In the genomic region with DNA sequence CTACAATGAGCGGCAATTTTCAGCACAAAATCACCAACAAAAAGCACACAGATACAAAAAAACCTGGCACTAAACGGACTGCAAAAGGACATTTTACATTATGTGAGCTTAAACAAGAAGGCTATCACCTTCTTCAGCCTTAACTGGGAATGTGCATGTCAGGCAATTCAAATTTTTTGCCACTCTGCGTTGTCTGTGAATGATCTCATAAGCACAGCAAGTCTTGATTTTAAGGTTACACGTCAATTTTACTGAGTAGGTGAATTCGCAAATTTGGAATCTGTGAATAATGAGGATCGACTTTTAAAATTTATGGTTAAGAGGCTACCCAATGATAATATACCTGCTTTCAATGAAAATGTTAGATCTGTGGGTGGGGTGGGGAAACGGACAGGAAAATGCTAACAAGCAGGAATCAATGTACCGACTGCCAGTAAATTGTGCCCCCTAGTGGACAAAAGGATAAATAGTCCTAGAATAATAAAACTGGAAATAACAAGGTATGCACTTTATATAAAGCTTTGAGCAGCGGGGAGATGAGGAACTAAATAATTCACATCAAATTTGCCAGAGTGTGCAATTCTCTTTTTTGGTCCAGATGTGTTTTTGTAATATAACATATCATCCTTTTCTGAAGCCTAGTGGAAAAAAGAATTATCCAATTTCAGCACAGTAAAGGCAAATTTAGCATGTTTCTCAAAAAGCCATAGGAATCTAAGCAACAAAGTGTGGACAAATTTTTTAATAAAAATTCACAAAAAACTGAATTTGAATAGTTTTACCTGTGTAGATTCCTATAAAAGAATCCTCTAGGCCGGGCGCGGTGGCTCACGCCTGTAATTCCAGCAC, we compare ENCODE assay signal across 8 cellular contexts. TPM values are rescaled to one million over a fixed set of nuclear protein-coding genes. Genes with fewer than 3 reads are reported as not detected.
DNase-seq lines count a peak whose midpoint lies in the region; ATAC-seq, FAIRE-seq and TF ChIP-seq lines count a peak whose summit lies in the region.

No MANE protein-coding gene starts in this region.

- H3K27ac ChIP-seq in CD4-positive, CD25-positive, alpha-beta regulatory T cell (ENCODE audit: insufficient read depth, low read length, poor library complexity, severe bottlenecking), result no peak overlapping the region
- H3K27ac ChIP-seq in neural cell (ENCODE audit: low read length), result no peak overlapping the region

- H3K27ac Mint-ChIP-seq in CD4-positive, CD25-positive, alpha-beta regulatory T cell, result no peak overlapping the region

- H3K9me3 Mint-ChIP-seq in CD4-positive, CD25-positive, alpha-beta regulatory T cell, result no peaks in the 10 kb centered on the region

- no peaks in the 10 kb centered on the region for H3K4me1 ChIP-seq in CD4-positive, CD25-positive, alpha-beta regulatory T cell (ENCODE audit: control insufficient read depth, insufficient read depth, low read length, poor library complexity, severe bottlenecking)

- no peak overlapping the region for H3K9ac ChIP-seq in neural cell (ENCODE audit: low read length)

- peak; percentile 75 for FAIRE-seq in GM19239 (lab: Jason Lieb, UNC)

- no peaks in the 10 kb centered on the region for H3K79me2 ChIP-seq in neural cell (replicated peaks; ENCODE audit: insufficient read depth, low read length)

- H3K27me3 ChIP-seq in CD4-positive, CD25-positive, alpha-beta regulatory T cell (ENCODE audit: control insufficient read depth, insufficient read depth, low read length), result no peaks in the 10 kb centered on the region
- H3K27me3 ChIP-seq in neural cell (ENCODE audit: insufficient read depth, low read depth, low read length) (no peaks in the 10 kb centered on the region), MG63 (no peaks in the 10 kb centered on the region)

- H3K4me2 ChIP-seq in neural cell (ENCODE audit: low read length), result no peak overlapping the region

- peak; percentile 84 for TF ChIP-seq CTCF in neural cell (IDR thresholded peaks at IDR 0.05; ENCODE audit: poor library complexity, severe bottlenecking)

- H3K4me3 ChIP-seq in CD4-positive, CD25-positive, alpha-beta regulatory T cell (ENCODE audit: low read depth, low read length), result no peak overlapping the region
- H3K4me3 ChIP-seq in neural cell (ENCODE audit: low read length) (no peak overlapping the region), MG63 (no peak overlapping the region)

- no peak for TF ChIP-seq EP300 in neural cell (conservative IDR thresholded peaks at IDR 0.05; ENCODE audit: poor library complexity, severe bottlenecking)

- no peak overlapping the region for H3K4me3 Mint-ChIP-seq in CD4-positive, CD25-positive, alpha-beta regulatory T cell

- H3K36me3 ChIP-seq in CD4-positive, CD25-positive, alpha-beta regulatory T cell (ENCODE audit: control insufficient read depth, insufficient read depth, low read length), result no peaks in the 10 kb centered on the region
- H3K36me3 ChIP-seq in neural cell (ENCODE audit: insufficient read depth, low read length) (no peaks in the 10 kb centered on the region), MG63 (no peaks in the 10 kb centered on the region)

- no peak overlapping the region for H2AFZ ChIP-seq in neural cell (ENCODE audit: low read depth, low read length)

- no peak for ATAC-seq in CD4-positive, CD25-positive, alpha-beta regulatory T cell (ENCODE audit: low read depth in 2 of 2)

- no peaks in the 10 kb centered on the region for H3K9me2 ChIP-seq in neural cell (ENCODE audit: insufficient read depth, low read length)

- H3K27me3 Mint-ChIP-seq in CD4-positive, CD25-positive, alpha-beta regulatory T cell, result no peaks in the 10 kb centered on the region

- H4K20me1 ChIP-seq in neural cell (ENCODE audit: insufficient read depth), result no peaks in the 10 kb centered on the region

- TF ChIP-seq RAD21 in neural cell (conservative IDR thresholded peaks at IDR 0.05), result peak; percentile 84

- H3K36me3 Mint-ChIP-seq in CD4-positive, CD25-positive, alpha-beta regulatory T cell, result no peaks in the 10 kb centered on the region

- H3F3A ChIP-seq in neural cell (ENCODE audit: insufficient read depth, low read length, poor library complexity, severe bottlenecking), result no peaks in the 10 kb centered on the region

- peak in 2 of 3 donors; percentile 34 to 52 for DNase-seq in CD4-positive, CD25-positive, alpha-beta regulatory T cell
- DNase-seq in GM19239 (ENCODE audit: insufficient read length, low spot score) (peak; percentile 12), M059J (ENCODE audit: low read depth) (peak; percentile 64), SHP77 (lab: John Stamatoyannopoulos, UW) (peak; percentile 10 to 27), erythroblast (lab: John Stamatoyannopoulos, UW) (peak; percentile 51 to 70), GF-D8 (lab: John Stamatoyannopoulos, UW) (no peak), MG63 (no peak)

- peaks cover 0 to 4% (median 2%) of the 10 kb centered on the region in 4 donors for H3K4me1 Mint-ChIP-seq in CD4-positive, CD25-positive, alpha-beta regulatory T cell

- no peak for TF ChIP-seq POLR2A in erythroblast (IDR thresholded peaks at IDR 0.05; ENCODE audit: low read length)

- no peaks in the 10 kb centered on the region for H3K9me3 ChIP-seq in CD4-positive, CD25-positive, alpha-beta regulatory T cell (ENCODE audit: control insufficient read depth in 2 of 2, low read length in 2 of 2)
- H3K9me3 ChIP-seq in neural cell (ENCODE audit: low read length), result no peaks in the 10 kb centered on the region
- no peaks in the 10 kb centered on the region for H3K9me3 ChIP-seq in MG63

TF ChIP-seq in neural cell, 6 proteins besides CTCF, POLR2A, EP300 and RAD21:
- TF ChIP-seq, protein P1, sequence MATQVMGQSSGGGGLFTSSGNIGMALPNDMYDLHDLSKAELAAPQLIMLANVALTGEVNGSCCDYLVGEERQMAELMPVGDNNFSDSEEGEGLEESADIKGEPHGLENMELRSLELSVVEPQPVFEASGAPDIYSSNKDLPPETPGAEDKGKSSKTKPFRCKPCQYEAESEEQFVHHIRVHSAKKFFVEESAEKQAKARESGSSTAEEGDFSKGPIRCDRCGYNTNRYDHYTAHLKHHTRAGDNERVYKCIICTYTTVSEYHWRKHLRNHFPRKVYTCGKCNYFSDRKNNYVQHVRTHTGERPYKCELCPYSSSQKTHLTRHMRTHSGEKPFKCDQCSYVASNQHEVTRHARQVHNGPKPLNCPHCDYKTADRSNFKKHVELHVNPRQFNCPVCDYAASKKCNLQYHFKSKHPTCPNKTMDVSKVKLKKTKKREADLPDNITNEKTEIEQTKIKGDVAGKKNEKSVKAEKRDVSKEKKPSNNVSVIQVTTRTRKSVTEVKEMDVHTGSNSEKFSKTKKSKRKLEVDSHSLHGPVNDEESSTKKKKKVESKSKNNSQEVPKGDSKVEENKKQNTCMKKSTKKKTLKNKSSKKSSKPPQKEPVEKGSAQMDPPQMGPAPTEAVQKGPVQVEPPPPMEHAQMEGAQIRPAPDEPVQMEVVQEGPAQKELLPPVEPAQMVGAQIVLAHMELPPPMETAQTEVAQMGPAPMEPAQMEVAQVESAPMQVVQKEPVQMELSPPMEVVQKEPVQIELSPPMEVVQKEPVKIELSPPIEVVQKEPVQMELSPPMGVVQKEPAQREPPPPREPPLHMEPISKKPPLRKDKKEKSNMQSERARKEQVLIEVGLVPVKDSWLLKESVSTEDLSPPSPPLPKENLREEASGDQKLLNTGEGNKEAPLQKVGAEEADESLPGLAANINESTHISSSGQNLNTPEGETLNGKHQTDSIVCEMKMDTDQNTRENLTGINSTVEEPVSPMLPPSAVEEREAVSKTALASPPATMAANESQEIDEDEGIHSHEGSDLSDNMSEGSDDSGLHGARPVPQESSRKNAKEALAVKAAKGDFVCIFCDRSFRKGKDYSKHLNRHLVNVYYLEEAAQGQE (IDR thresholded peaks at IDR 0.05; ENCODE audit: borderline replicate concordance), result no peak
- peak; percentile 79 for TF ChIP-seq SMC3 (conservative IDR thresholded peaks at IDR 0.05; ENCODE audit: poor library complexity)

RNA-seq across cellular contexts. Expression of a gene that starts 20.5 kb away (rescaled TPM):
- not detected for total RNA-seq in CD4-positive, CD25-positive, alpha-beta regulatory T cell
- polyA plus RNA-seq in CD4-positive, CD25-positive, alpha-beta regulatory T cell, result not detected
- not detected in 2 replicates for total RNA-seq in M059J (2014; rRNA removed; shearing (Covaris generic))
- not detected in 2 replicates for polyA plus RNA-seq in neural cell
- polyA minus RNA-seq in neural cell, result 0.73 and 1.0 TPM in 2 replicates
- total RNA-seq in MG63 (2014; rRNA removed; shearing (Covaris generic); ENCODE audit: low replicate concordance), result not detected in 2 replicates

Comparison
In these comparisons a context has a peak if more than half of its experiments do, and no peak if none do; other contexts are left out.
1. DNase-seq: peak in CD4-positive, CD25-positive, alpha-beta regulatory T cell (2 of 3), GM19239 (single experiment), M059J (single experiment), SHP77 (2 of 2) and erythroblast (2 of 2); none in GF-D8 (single experiment) and MG63 (single experiment).